ENCODE assay signal across 9 cellular contexts in the genomic region with DNA sequence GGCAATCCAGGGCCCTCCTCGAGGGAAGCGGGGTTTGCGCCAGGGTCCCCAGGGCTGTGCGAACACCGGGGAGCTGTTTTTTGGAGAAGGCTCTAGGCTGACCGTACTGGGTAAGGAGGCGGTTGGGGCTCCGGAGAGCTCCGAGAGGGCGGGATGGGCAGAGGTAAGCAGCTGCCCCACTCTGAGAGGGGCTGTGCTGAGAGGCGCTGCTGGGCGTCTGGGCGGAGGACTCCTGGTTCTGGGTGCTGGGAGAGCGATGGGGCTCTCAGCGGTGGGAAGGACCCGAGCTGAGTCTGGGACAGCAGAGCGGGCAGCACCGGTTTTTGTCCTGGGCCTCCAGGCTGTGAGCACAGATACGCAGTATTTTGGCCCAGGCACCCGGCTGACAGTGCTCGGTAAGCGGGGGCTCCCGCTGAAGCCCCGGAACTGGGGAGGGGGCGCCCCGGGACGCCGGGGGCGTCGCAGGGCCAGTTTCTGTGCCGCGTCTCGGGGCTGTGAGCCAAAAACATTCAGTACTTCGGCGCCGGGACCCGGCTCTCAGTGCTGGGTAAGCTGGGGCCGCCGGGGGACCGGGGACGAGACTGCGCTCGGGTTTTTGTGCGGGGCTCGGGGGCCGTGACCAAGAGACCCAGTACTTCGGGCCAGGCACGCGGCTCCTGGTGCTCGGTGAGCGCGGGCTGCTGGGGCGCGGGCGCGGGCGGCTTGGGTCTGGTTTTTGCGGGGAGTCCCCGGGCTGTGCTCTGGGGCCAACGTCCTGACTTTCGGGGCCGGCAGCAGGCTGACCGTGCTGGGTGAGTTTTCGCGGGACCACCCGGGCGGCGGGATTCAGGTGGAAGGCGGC. TPM values are rescaled to one million over a fixed set of nuclear protein-coding genes. Genes with fewer than 3 reads are reported as not detected.
DNase-seq lines count a peak whose midpoint lies in the region; ATAC-seq and TF ChIP-seq lines count a peak whose summit lies in the region.
"Had no signal": no experiment of that assay in that cellular context is flagged by ENCODE, and none has a peak within 500 bp of the region (broad histone marks: within the 10 kb centered on the region; RNA-seq: fewer than 3 reads in every experiment).

No MANE protein-coding gene starts in this region.

- H3K9me2 ChIP-seq in DOHH2 (replicated peaks; ENCODE audit: control insufficient read depth, low read length) (no peaks in the 10 kb centered on the region), OCI-LY7 (ENCODE audit: insufficient read depth, low read length) (no peaks in the 10 kb centered on the region)

- no peaks in the 10 kb centered on the region for H4K20me1 ChIP-seq in DOHH2 (ENCODE audit: control insufficient read depth, insufficient read depth, low read depth, low read length)
- H4K20me1 ChIP-seq in OCI-LY7 (ENCODE audit: insufficient read depth, low read length) = no peaks in the 10 kb centered on the region

- H3F3A ChIP-seq in DOHH2 (ENCODE audit: control insufficient read depth, insufficient read depth) = peaks cover 25% of the 10 kb centered on the region

- POLR2A ChIA-PET in OCI-LY7 (lab: Charles Lee) = interaction anchor here (0.6 to 19.1 kb wide), 10 partner anchors 11 to 493 kb away, joined by 3 to 666 read pairs (median 4); a partner anchor contains a TSS

- H3K27ac Mint-ChIP-seq in progenitor cell of endocrine pancreas = no peak overlapping the region

- no peaks in the 10 kb centered on the region for H3K27me3 ChIP-seq in DOHH2 (ENCODE audit: control insufficient read depth, low read length)

- H3K27me3 Mint-ChIP-seq in progenitor cell of endocrine pancreas = peaks cover 84% of the 10 kb centered on the region

- H3K36me3 ChIP-seq in DOHH2 (ENCODE audit: control insufficient read depth, low read length) (peaks cover 45% of the 10 kb centered on the region), OCI-LY7 (ENCODE audit: insufficient read depth, low read length) (peaks cover 34% of the 10 kb centered on the region)

- peak; percentile 58 for DNase-seq in OCI-LY7 (ENCODE audit: low spot score)
- DNase-seq in progenitor cell of endocrine pancreas (ENCODE audit: low spot score, unreplicated experiment) = peak; percentile 21
- no peak for DNase-seq in stimulated activated CD4-positive, alpha-beta T cell treated with anti-CD3 and anti-CD28 coated beads, Interleukin-2, amount 100 ng/mL, for 48 hours
- DNase-seq in NCI-H2196 treated with DMSO at 0.1 percent for 48 hours (lab: John Stamatoyannopoulos, UW; ENCODE audit: unreplicated experiment) = no peak

- intact Hi-C loops in OCI-LY7 (cut with micrococcal nuclease; ENCODE audit: unreplicated experiment) = no loop called here

- ATAC-seq in GM21515 (IDR thresholded peaks at IDR 0.05; ENCODE audit: unreplicated experiment) = peak; percentile 37
- peak; percentile 8 for ATAC-seq in esophagus mucosa
- no peak for ATAC-seq in GM18873 (IDR thresholded peaks at IDR 0.05; ENCODE audit: low FRiP score, unreplicated experiment)

- no peak overlapping the region; the same call in 1 of the 2 replicates for H2AFZ ChIP-seq in OCI-LY7 (ENCODE audit: low read length)

- H3K4me3 Mint-ChIP-seq in progenitor cell of endocrine pancreas (ENCODE audit: low read depth) = peak overlapping the region; percentile 69

- peaks cover 8% of the 10 kb centered on the region for H3K4me1 Mint-ChIP-seq in progenitor cell of endocrine pancreas (ENCODE audit: low read depth)

- H3K27ac ChIP-seq in DOHH2 (ENCODE audit: low read depth, low read length) (peak overlapping the region; percentile 83), OCI-LY7 (ENCODE audit: low read depth, low read length, poor library complexity, severe bottlenecking) (peak overlapping the region; percentile 88)
- H3K27ac ChIP-seq: epithelial cell of prostate had no signal

- H3K4me1 ChIP-seq in DOHH2 (ENCODE audit: control insufficient read depth, low read length) (peaks cover 85% of the 10 kb centered on the region), OCI-LY7 (ENCODE audit: insufficient read depth, low read length, poor library complexity, severe bottlenecking) (peaks cover 73% of the 10 kb centered on the region)

- H3K36me3 Mint-ChIP-seq in progenitor cell of endocrine pancreas (ENCODE audit: insufficient read depth) = no peaks in the 10 kb centered on the region

- no peaks in the 10 kb centered on the region for H3K9me3 Mint-ChIP-seq in progenitor cell of endocrine pancreas (ENCODE audit: low read depth)

- H3K9me3 ChIP-seq in DOHH2 (ENCODE audit: control insufficient read depth, insufficient read depth, low read length) (no peaks in the 10 kb centered on the region), OCI-LY7 (ENCODE audit: low read length) (no peaks in the 10 kb centered on the region)

- H3K4me2 ChIP-seq in DOHH2 (ENCODE audit: low read length) = peak overlapping the region; percentile 84
- peak overlapping the region; percentile 89 for H3K4me2 ChIP-seq in OCI-LY7 (ENCODE audit: low read length)

- no TSS peak for BruUV-seq in OCI-LY7 (replicated peaks; lab: Mats Ljungman, UMichigan)

- TF ChIP-seq CTCF in DOHH2 (IDR thresholded peaks at IDR 0.05; ENCODE audit: low read depth, low read length, poor library complexity, severe bottlenecking) = no peak
- no peak for TF ChIP-seq CTCF in OCI-LY7 (conservative IDR thresholded peaks at IDR 0.05; ENCODE audit: low read length)
- TF ChIP-seq CTCF in progenitor cell of endocrine pancreas (IDR thresholded peaks at IDR 0.05; ENCODE audit: unreplicated experiment) = no peak

- H3K4me3 ChIP-seq in DOHH2 (ENCODE audit: low read length) (peak overlapping the region; percentile 88), OCI-LY7 (ENCODE audit: low read depth, low read length, poor library complexity, severe bottlenecking) (peak overlapping the region; percentile 81)

- H3K79me2 ChIP-seq in DOHH2 (ENCODE audit: control insufficient read depth, low read length) = peaks cover 56% of the 10 kb centered on the region
- H3K79me2 ChIP-seq in OCI-LY7 (ENCODE audit: insufficient read depth, low read depth, low read length) = peaks cover 50% of the 10 kb centered on the region; the same call in 1 of the 2 replicates

- CTCF ChIA-PET in OCI-LY7 (lab: Charles Lee; ENCODE audit: unreplicated experiment) = interaction anchor here (1.0 to 5.7 kb wide), 3 partner anchors 12 to 83 kb away, joined by 4 to 90 read pairs (median 9); no protein-coding TSS in a partner anchor

RNA-seq across cellular contexts. Expression of a gene that starts 26.0 kb away (rescaled TPM):
- total RNA-seq in OCI-LY7 (2014; rRNA removed; shearing (Covaris generic)) = 0.23 and 0.60 TPM in 2 replicates
- total RNA-seq in OCI-LY7 (2022) (1.1 TPM in 2 replicates), esophagus mucosa (not detected), progenitor cell of endocrine pancreas (3.9 and 5.3 TPM in 2 replicates)

RNA-seq across cellular contexts. Expression of a gene that starts 47.4 kb away (rescaled TPM):
- total RNA-seq in OCI-LY7 (2014; rRNA removed; shearing (Covaris generic)) = not detected in 2 replicates
- total RNA-seq in OCI-LY7 (2022) = not detected in 2 replicates
- not detected for total RNA-seq in esophagus mucosa
- 26.9 and 32.1 TPM in 2 replicates for total RNA-seq in progenitor cell of endocrine pancreas

RNA-seq across cellular contexts. Expression of a gene that starts 58.2 kb away (rescaled TPM):
- 0.15 and 0.41 TPM in 2 replicates for total RNA-seq in OCI-LY7 (2014; rRNA removed; shearing (Covaris generic))
- total RNA-seq in OCI-LY7 (2022) = 0.33 and 0.57 TPM in 2 replicates
- total RNA-seq in esophagus mucosa = 18.1 TPM
- 24.8 and 28.8 TPM in 2 replicates for total RNA-seq in progenitor cell of endocrine pancreas

Comparison
In these comparisons a context has a peak if more than half of its experiments do, and no peak if none do; other contexts are left out.
1. DNase-seq: peak in OCI-LY7 (single experiment) and progenitor cell of endocrine pancreas (single experiment); none in stimulated activated CD4-positive, alpha-beta T cell treated with anti-CD3 and anti-CD28 coated beads, Interleukin-2, amount 100 ng/mL, for 48 hours (0 of 2) and NCI-H2196 treated with DMSO at 0.1 percent for 48 hours (single experiment).
2. RNA of a gene that starts 47.4 kb away (total RNA-seq): 26.9 to 32.1 TPM in progenitor cell of endocrine pancreas; not detected in OCI-LY7 and not detected in esophagus mucosa (single experiment); every median in the first group is over 10 times any median in the second.
3. RNA of a gene that starts 58.2 kb away (total RNA-seq): 24.8 to 28.8 TPM in progenitor cell of endocrine pancreas and 18.1 TPM in esophagus mucosa (single experiment); 0.15 to 0.57 TPM in OCI-LY7; every median in the first group is over 10 times any median in the second.